ENCODE assay signal across 36 cellular contexts in the genomic region with DNA sequence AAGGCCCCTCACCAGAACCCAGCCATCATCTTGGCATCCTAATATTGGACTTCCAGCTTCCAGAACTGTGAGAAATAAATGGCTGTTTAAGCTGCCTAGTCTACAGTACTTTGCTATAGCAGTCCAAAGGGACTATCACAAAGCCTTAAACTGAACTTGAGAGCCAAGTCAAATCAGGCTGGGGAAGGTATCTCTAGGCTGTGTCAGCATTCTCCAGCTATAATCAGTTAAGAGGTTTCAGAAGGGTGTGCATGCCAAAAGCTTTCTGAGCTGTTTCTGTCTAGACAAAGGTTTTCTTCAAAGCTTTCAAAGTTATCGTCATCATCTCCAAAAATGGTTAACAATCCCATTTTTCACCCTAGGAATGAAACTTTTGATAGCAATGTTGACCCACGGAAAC. TPM values are rescaled to one million over a fixed set of nuclear protein-coding genes. Genes with fewer than 3 reads are reported as not detected.
"Had no signal": no experiment of that assay in that cellular context is flagged by ENCODE, and none has a peak within 500 bp of the region (broad histone marks: within the 10 kb centered on the region; RNA-seq: fewer than 3 reads in every experiment).

No MANE protein-coding gene starts in this region.

- H3K4me2 ChIP-seq: smooth muscle cell had no signal

- H3K4me1 Mint-ChIP-seq: nephron, neural crest cell had no signal

- ATAC-seq: left cardiac atrium; left lobe of liver; left ventricle myocardium superior; lower lobe of right lung; naive thymus-derived CD8-positive, alpha-beta T cell; pancreas; psoas muscle; right lobe of liver; stimulated activated memory B cell treated with anti-CD40 and anti-IgM and Interleukin-4, amounts not matched to agents 10 μg/mL and 1 μg/mL and 100 μg/mL, for 72 hours; stimulated activated naive CD8-positive, alpha-beta T cell treated with anti-CD3 and anti-CD28 coated beads, Interleukin-15, amount 100 ng/mL, for 72 hours had no signal

- H3K27me3 ChIP-seq: pancreas, right atrium auricular region, right lobe of liver, uterus had no signal

- H3K36me3 Mint-ChIP-seq: naive thymus-derived CD8-positive, alpha-beta T cell; stimulated activated memory B cell treated with anti-CD40 and anti-IgM and Interleukin-4, amounts not matched to agents 10 μg/mL and 1 μg/mL and 100 μg/mL, for 72 hours; type B pancreatic cell had no signal

- H3K4me1 ChIP-seq: lower lobe of right lung, pancreas, psoas muscle, right atrium auricular region, right lobe of liver, tibial nerve, uterus had no signal

- DNase-seq: hippocampal formation; kidney glomerular epithelial cell; left cardiac atrium; left ventricle myocardium superior; lower lobe of right lung; mammary epithelial cell; mesenchymal stem cell; naive thymus-derived CD8-positive, alpha-beta T cell; nucleus accumbens; pancreas; psoas muscle; right lobe of liver; stimulated activated CD4-positive, alpha-beta T cell treated with anti-CD3 and anti-CD28 coated beads, Interleukin-1b, Interleukin-23, amount 100 ng/mL, for 48 hours; stimulated activated CD4-positive, alpha-beta T cell treated with anti-CD3 and anti-CD28 coated beads, Interleukin-2, amount 100 ng/mL, for 48 hours; stimulated activated CD4-positive, alpha-beta T cell treated with anti-CD3 and anti-CD28 coated beads, Interleukin-4, amount 100 ng/mL, for 4 hours; stimulated activated CD8-positive, alpha-beta memory T cell treated with anti-CD3 and anti-CD28 coated beads, Interleukin-4, amount 100 ng/mL, for 48 hours; stimulated activated naive CD4-positive, alpha-beta T cell treated with Interleukin-2 at 50 U/mL for 16 hours; stimulated activated naive CD8-positive, alpha-beta T cell treated with anti-CD3 and anti-CD28 coated beads, Interleukin-15, amount 100 ng/mL, for 72 hours; substantia nigra; uterus had no signal

- H3K27ac Mint-ChIP-seq: naive thymus-derived CD8-positive, alpha-beta T cell; nephron; stimulated activated memory B cell treated with anti-CD40 and anti-IgM and Interleukin-4, amounts not matched to agents 10 μg/mL and 1 μg/mL and 100 μg/mL, for 72 hours; stimulated activated naive CD8-positive, alpha-beta T cell treated with anti-CD3 and anti-CD28 coated beads, Interleukin-15, amount 100 ng/mL, for 72 hours; type B pancreatic cell had no signal

- H3K4me3 ChIP-seq: lower lobe of right lung, pancreas, psoas muscle, right atrium auricular region, right lobe of liver, smooth muscle cell, tibial nerve, uterus had no signal

- H3K4me3 Mint-ChIP-seq: naive thymus-derived CD8-positive, alpha-beta T cell; nephron; neural crest cell; stimulated activated memory B cell treated with anti-CD40 and anti-IgM and Interleukin-4, amounts not matched to agents 10 μg/mL and 1 μg/mL and 100 μg/mL, for 72 hours; stimulated activated naive CD8-positive, alpha-beta T cell treated with anti-CD3 and anti-CD28 coated beads, Interleukin-15, amount 100 ng/mL, for 72 hours; type B pancreatic cell had no signal

- H3K9me3 ChIP-seq: lower lobe of right lung, pancreas, psoas muscle, right atrium auricular region, right lobe of liver, tibial nerve, uterus had no signal

- H3K27ac ChIP-seq: lower lobe of right lung, pancreas, psoas muscle, right atrium auricular region, right lobe of liver, tibial nerve, uterus had no signal

- H3K36me3 ChIP-seq: lower lobe of right lung, pancreas, right atrium auricular region, right lobe of liver, tibial nerve, uterus had no signal

- FAIRE-seq: keratinocyte, pancreas had no signal

RNA-seq across cellular contexts. Expression of gene ASCL4, which starts 7.6 kb away (rescaled TPM):
- total RNA-seq: left lobe of liver; left ventricle myocardium superior; lower lobe of right lung; mammary epithelial cell; mucosa of gallbladder; naive thymus-derived CD8-positive, alpha-beta T cell; neural crest cell; osteoblast; pancreas; posterior vena cava; psoas muscle; renal cortical epithelial cell; right atrium auricular region; right lobe of liver; skeletal muscle tissue; smooth muscle cell; temporal lobe; ureter; uterus had no signal
- polyA plus RNA-seq: keratinocyte; mammary epithelial cell; naive thymus-derived CD8-positive, alpha-beta T cell; psoas muscle; smooth muscle cell had no signal
